In the genomic region with DNA sequence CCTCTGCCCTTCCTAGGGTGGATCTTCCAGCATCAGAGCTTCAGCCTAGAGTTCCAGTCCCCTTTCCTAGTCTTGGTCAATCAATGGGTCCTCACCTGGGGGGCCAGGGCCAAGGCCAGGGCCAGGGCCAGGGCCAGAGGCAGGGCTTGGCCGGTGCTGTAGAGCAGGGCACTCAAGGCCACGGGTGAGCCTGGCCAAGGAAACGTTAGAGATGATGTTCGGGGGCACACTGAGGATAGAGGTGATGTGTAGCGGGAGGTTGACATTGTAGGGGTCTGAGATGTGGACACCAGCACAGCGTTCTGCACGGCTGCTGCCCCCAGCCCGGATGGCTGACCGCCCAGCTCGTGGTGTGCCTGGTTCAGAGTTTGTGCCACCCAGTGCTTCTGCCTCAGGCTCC, we compare ENCODE assay signal across 23 cellular contexts. TPM values are rescaled to one million over a fixed set of nuclear protein-coding genes. Genes with fewer than 3 reads are reported as not detected.
DNase-seq lines count a peak whose midpoint lies in the region; ATAC-seq and TF ChIP-seq lines count a peak whose summit lies in the region.
"Had no signal": no experiment of that assay in that cellular context is flagged by ENCODE, and none has a peak within 500 bp of the region (broad histone marks: within the 10 kb centered on the region; RNA-seq: fewer than 3 reads in every experiment).

No MANE protein-coding gene starts in this region.

- H3K27ac ChIP-seq in IMR-90 (ENCODE audit: insufficient read depth, low read length) = no peak overlapping the region
- no peak overlapping the region for H3K27ac ChIP-seq in neuronal stem cell (replicated peaks; ENCODE audit: low read length)
- H3K27ac ChIP-seq: KMS-11, PC-9, SJSA1 had no signal

- H2AK5ac ChIP-seq in IMR-90 (ENCODE audit: low read depth, low read length) = no peak overlapping the region
- peak overlapping the region; percentile 61 for H2AK5ac ChIP-seq in neuronal stem cell (ENCODE audit: low read depth, low read length)

- H2BK12ac ChIP-seq in neuronal stem cell (ENCODE audit: low read length) = peak overlapping the region; percentile 53

- H3K4me3 ChIP-seq in IMR-90 (ENCODE audit: insufficient read depth, low read depth, low read length) (no peak overlapping the region), neuronal stem cell (ENCODE audit: low read length in 2 of 2) (no peak overlapping the region)
- H3K4me3 ChIP-seq: BLaER1 treated with 17β-estradiol and CSF1 and Interleukin-3, amounts not matched to agents 10 nM and 100 nM; PC-9; SJSA1 had no signal

- TF ChIP-seq POLR2A in IMR-90 (IDR thresholded peaks at IDR 0.05; ENCODE audit: low read depth, low read length) = no peak

- H3K79me1 ChIP-seq in IMR-90 (ENCODE audit: low read depth in 1 of 2, low read length in 2 of 2) (peaks cover 0 to 2% of the 10 kb centered on the region in 2 experiments; a peak in 1 of 4 replicates), neuronal stem cell (ENCODE audit: low read depth, low read length) (no peaks in the 10 kb centered on the region)

- peaks cover 33 to 60% of the 10 kb centered on the region in 2 donors for H3K4me1 Mint-ChIP-seq in natural killer cell
- peaks cover 39 to 46% of the 10 kb centered on the region in 2 donors for H3K4me1 Mint-ChIP-seq in natural killer cell treated with Interleukin-12 subunit alpha and Interleukin-12 subunit beta and Interleukin-15 and Interleukin-18, amount 100 ng/mL, for 72 hours (ENCODE audit: low read depth in 2 of 2)

- H3K27ac Mint-ChIP-seq in natural killer cell = peak overlapping the region; percentile 69 to 71
- H3K27ac Mint-ChIP-seq in natural killer cell treated with Interleukin-12 subunit alpha and Interleukin-12 subunit beta and Interleukin-15 and Interleukin-18, amount 100 ng/mL, for 72 hours = peak overlapping the region in 1 of 2 donors; percentile 64

- no peaks in the 10 kb centered on the region for H3K9me1 ChIP-seq in IMR-90 (ENCODE audit: insufficient read depth, low read length)

- H3K9me3 ChIP-seq in IMR-90 (ENCODE audit: control insufficient read depth, insufficient read depth, low read length) (no peaks in the 10 kb centered on the region), neuronal stem cell (replicated peaks in 1 of 2; ENCODE audit: control insufficient read depth in 2 of 2, insufficient read depth in 1 of 2, low read depth in 1 of 2, low read length in 2 of 2) (peaks cover 14 to 32% of the 10 kb centered on the region in 2 donors)
- H3K9me3 ChIP-seq: SJSA1 had no signal

- no peaks in the 10 kb centered on the region for H3K9me3 Mint-ChIP-seq in natural killer cell
- no peaks in the 10 kb centered on the region for H3K9me3 Mint-ChIP-seq in natural killer cell treated with Interleukin-12 subunit alpha and Interleukin-12 subunit beta and Interleukin-15 and Interleukin-18, amount 100 ng/mL, for 72 hours
- H3K9me3 Mint-ChIP-seq: CD8-positive, alpha-beta memory T cell had no signal

- intact Hi-C loops in natural killer cell (cut with micrococcal nuclease) = no loop called here
- intact Hi-C loops in IMR-90 (cut with micrococcal nuclease) = no loop called here

- TF ChIP-seq CTCF in natural killer cell (IDR thresholded peaks at IDR 0.05) (no peak), IMR-90 (conservative IDR thresholded peaks at IDR 0.05; ENCODE audit: low read depth, low read length) (no peak)

- no peak overlapping the region for H2AK9ac ChIP-seq in IMR-90 (replicated peaks; ENCODE audit: low read depth, low read length, poor library complexity)

- H3K4ac ChIP-seq in IMR-90 (ENCODE audit: low read depth, low read length) (no peak overlapping the region), neuronal stem cell (ENCODE audit: low read length) (no peak overlapping the region)

- no peak overlapping the region for H2BK120ac ChIP-seq in IMR-90 (ENCODE audit: low read depth, low read length)
- no peak overlapping the region for H2BK120ac ChIP-seq in neuronal stem cell (ENCODE audit: low read depth, low read length)

- H3K9ac ChIP-seq in IMR-90 (ENCODE audit: low read depth, low read length) = no peak overlapping the region
- H3K9ac ChIP-seq in neuronal stem cell (ENCODE audit: low read depth, low read length, poor library complexity) = no peak overlapping the region
- H3K9ac ChIP-seq: KMS-11 had no signal

- no peak overlapping the region for H2BK15ac ChIP-seq in IMR-90 (ENCODE audit: low read depth, low read length)
- H2BK15ac ChIP-seq in neuronal stem cell (ENCODE audit: low read length) = no peak overlapping the region

- H3K4me1 ChIP-seq in IMR-90 (ENCODE audit: control insufficient read depth, insufficient read depth, low read length) (no peaks in the 10 kb centered on the region), neuronal stem cell (ENCODE audit: control insufficient read depth in 2 of 2, insufficient read depth in 1 of 2, low read depth in 1 of 2, low read length in 2 of 2) (no peaks in the 10 kb centered on the region)
- H3K4me1 ChIP-seq: SJSA1 had no signal

- H4K8ac ChIP-seq in IMR-90 (ENCODE audit: low read depth in 2 of 2, low read length in 2 of 2) (no peak overlapping the region), neuronal stem cell (ENCODE audit: low read depth, low read length) (no peak overlapping the region)

- H3K56ac ChIP-seq in IMR-90 (ENCODE audit: extremely low read depth, insufficient read depth, low read length) = no peak overlapping the region

- H3K36me3 Mint-ChIP-seq in natural killer cell = peaks cover 15% of the 10 kb centered on the region
- H3K36me3 Mint-ChIP-seq in natural killer cell treated with Interleukin-12 subunit alpha and Interleukin-12 subunit beta and Interleukin-15 and Interleukin-18, amount 100 ng/mL, for 72 hours = peaks cover 34% of the 10 kb centered on the region

- H3K4me3 Mint-ChIP-seq in natural killer cell = no peak overlapping the region
- H3K4me3 Mint-ChIP-seq in natural killer cell treated with Interleukin-12 subunit alpha and Interleukin-12 subunit beta and Interleukin-15 and Interleukin-18, amount 100 ng/mL, for 72 hours = no peak overlapping the region

- H2AFZ ChIP-seq in IMR-90 (replicated peaks; ENCODE audit: low read length, poor library complexity) = peak overlapping the region; percentile 19
- no peak overlapping the region for H2AFZ ChIP-seq in neuronal stem cell (ENCODE audit: low read length)
- H2AFZ ChIP-seq: PC-9 had no signal

- dilution Hi-C loops in IMR-90 (cut with HindIII; ENCODE audit: low sequenced_read_pairs, unreplicated experiment) = no loop called here

- H3K18ac ChIP-seq in IMR-90 (ENCODE audit: low read depth, low read length) (no peak overlapping the region), neuronal stem cell (ENCODE audit: low read length) (no peak overlapping the region)

- no peak overlapping the region for H2BK20ac ChIP-seq in IMR-90 (ENCODE audit: low read depth, low read length)

- H3K27me3 ChIP-seq in IMR-90 (ENCODE audit: control insufficient read depth, insufficient read depth, low read length) (no peaks in the 10 kb centered on the region), neuronal stem cell (ENCODE audit: control insufficient read depth in 3 of 3, insufficient read depth in 3 of 3, low read depth in 1 of 3, low read length in 3 of 3) (peaks cover 0 to 2% (median 0%) of the 10 kb centered on the region in 3 experiments)
- H3K27me3 ChIP-seq: BLaER1 treated with 17β-estradiol and CSF1 and Interleukin-3, amounts not matched to agents 10 nM and 100 nM; SJSA1 had no signal

- no peak for DNase-seq in natural killer cell
- DNase-seq in natural killer cell treated with Interleukin-12 subunit alpha and Interleukin-12 subunit beta and Interleukin-15 and Interleukin-18, amount 100 ng/mL, for 72 hours (ENCODE audit: low spot score) = no peak
- no peak for DNase-seq in IMR-90
- DNase-seq in neuronal stem cell (ENCODE audit: low spot score) = no peak
- DNase-seq: CD8-positive, alpha-beta memory T cell; DMS79 treated with DMSO at 0.1 percent for 48 hours; GF-D8; NCI-H2029; NCI-H446 treated with DMSO at 0.1 percent for 48 hours; NCI-H526; PC-9; Right ventricle myocardium superior had no signal

- BruUV-seq in IMR-90 (replicated peaks; lab: Mats Ljungman, UMichigan) = no TSS peak

- in situ Hi-C loops in IMR-90 (cut with MboI; ENCODE audit: low sequenced_read_pairs) = no loop called here

- POLR2A ChIA-PET in IMR-90 (lab: Charles Lee; ENCODE audit: unreplicated experiment) = no interaction called here

- no peak overlapping the region for H3K23ac ChIP-seq in IMR-90 (ENCODE audit: low read depth, low read length)
- H3K23ac ChIP-seq in neuronal stem cell (ENCODE audit: low read depth, low read length, poor library complexity) = peak overlapping the region; percentile 47

- CTCF ChIA-PET in IMR-90 (lab: Yijun Ruan, JAX) = no interaction called here

- H3K36me3 ChIP-seq in IMR-90 (ENCODE audit: control insufficient read depth, insufficient read depth, low read length) (no peaks in the 10 kb centered on the region), neuronal stem cell (replicated peaks in 1 of 2; ENCODE audit: control insufficient read depth in 2 of 2, insufficient read depth in 2 of 2, low read length in 2 of 2) (no peaks in the 10 kb centered on the region)
- H3K36me3 ChIP-seq: SJSA1 had no signal

- no peak for TF ChIP-seq RAD21 in IMR-90 (IDR thresholded peaks at IDR 0.05; ENCODE audit: low read length)

- ATAC-seq in natural killer cell (no peak), IMR-90 (ENCODE audit: low read depth) (no peak), GM21825 (IDR thresholded peaks at IDR 0.05; ENCODE audit: unreplicated experiment) (no peak), HG02759 (IDR thresholded peaks at IDR 0.05; ENCODE audit: unreplicated experiment) (no peak), HG02852 (IDR thresholded peaks at IDR 0.05; ENCODE audit: unreplicated experiment) (no peak)
- ATAC-seq in natural killer cell treated with Interleukin-12 subunit alpha and Interleukin-12 subunit beta and Interleukin-15 and Interleukin-18, amount 100 ng/mL, for 72 hours = no peak
- ATAC-seq: HCT116 had no signal

- H3K4me2 ChIP-seq in IMR-90 (ENCODE audit: low read depth, low read length) (no peak overlapping the region), neuronal stem cell (ENCODE audit: insufficient read depth, low read length, poor library complexity, severe bottlenecking) (no peak overlapping the region)
- H3K4me2 ChIP-seq: KMS-11, PC-9 had no signal

- no peaks in the 10 kb centered on the region for H4K20me1 ChIP-seq in IMR-90 (ENCODE audit: insufficient read depth, low read length)

- H4K5ac ChIP-seq in IMR-90 (ENCODE audit: low read depth, low read length) = no peak overlapping the region

- 100% methylated on average over 2 of the region's 10 CpGs; no CpG with 5 or more reads in 1 of the 2 experiments for WGBS in IMR-90 (ENCODE audit: extremely low coverage in 2 of 2, insufficient read length in 1 of 2), 2 experiments
- no CpG with 5 or more reads among the region's 10 CpGs for WGBS in neuronal stem cell (ENCODE audit: extremely low coverage in 2 of 2, insufficient read length in 2 of 2, insufficient replicate concordance in 1 of 2), 2 donors

- H4K91ac ChIP-seq in IMR-90 (ENCODE audit: insufficient read depth, low read depth, low read length) (no peak overlapping the region), neuronal stem cell (ENCODE audit: low read depth, low read length, poor library complexity) (no peak overlapping the region)

- no peaks in the 10 kb centered on the region for H3K27me3 Mint-ChIP-seq in natural killer cell (ENCODE audit: low read depth in 2 of 2)
- H3K27me3 Mint-ChIP-seq in natural killer cell treated with Interleukin-12 subunit alpha and Interleukin-12 subunit beta and Interleukin-15 and Interleukin-18, amount 100 ng/mL, for 72 hours = no peaks in the 10 kb centered on the region
- H3K27me3 Mint-ChIP-seq: CD8-positive, alpha-beta memory T cell had no signal

- H2BK5ac ChIP-seq in IMR-90 (ENCODE audit: low read depth, low read length, poor library complexity, severe bottlenecking) = no peak overlapping the region
- no peak overlapping the region for H2BK5ac ChIP-seq in neuronal stem cell (ENCODE audit: low read length)

- no peak overlapping the region for H3K14ac ChIP-seq in IMR-90 (replicated peaks; ENCODE audit: low read depth, low read length)
- H3K14ac ChIP-seq in neuronal stem cell (ENCODE audit: low read length) = no peak overlapping the region

RNA-seq across cellular contexts. Expression of a gene that starts 5.4 kb away (rescaled TPM):
- 100 to 1,000 TPM; 113 to 121 (median 114) TPM for total RNA-seq in natural killer cell
- total RNA-seq in natural killer cell treated with Interleukin-12 subunit alpha and Interleukin-12 subunit beta and Interleukin-15 and Interleukin-18, amount 100 ng/mL, for 72 hours = 10 to 100 TPM; 72.2 to 77.4 TPM
- 62.2 and 78.9 TPM in 2 replicates for total RNA-seq in IMR-90 (2012; rRNA removed)
- 34.6 and 37.1 TPM in 2 replicates for polyA plus RNA-seq in IMR-90 (2012; rRNA removed)
- polyA plus RNA-seq in IMR-90 (2012; cell fraction: cytosol; rRNA removed) = 14.0 and 18.6 TPM in 2 replicates
- 122 and 130 TPM in 2 replicates for polyA plus RNA-seq in IMR-90 (2012; cell fraction: nucleus; rRNA removed; ENCODE audit: low replicate concordance)
- 37.4 TPM for polyA plus RNA-seq in neuronal stem cell (2013, experiment 1 of 2)
- 35.9 TPM for polyA plus RNA-seq in neuronal stem cell (2013, experiment 2 of 2)

RNA-seq across cellular contexts. Expression of a gene that starts 12.5 kb away (rescaled TPM):
- total RNA-seq in natural killer cell (10 to 100 TPM; 31.8 to 36.3 (median 34.3) TPM), IMR-90 (2012; rRNA removed) (not detected in 2 replicates)
- 10 to 100 TPM; 10.5 to 47.2 TPM for total RNA-seq in natural killer cell treated with Interleukin-12 subunit alpha and Interleukin-12 subunit beta and Interleukin-15 and Interleukin-18, amount 100 ng/mL, for 72 hours
- polyA plus RNA-seq in IMR-90 (2012; rRNA removed) = 0.21 TPM in 1 of 2 replicates, not detected in the other
- polyA plus RNA-seq in IMR-90 (2012; cell fraction: cytosol; rRNA removed) = 0.49 TPM in 1 of 2 replicates, not detected in the other
- 0.25 and 0.46 TPM in 2 replicates for polyA plus RNA-seq in IMR-90 (2012; cell fraction: nucleus; rRNA removed; ENCODE audit: low replicate concordance)
- 49.5 TPM for polyA plus RNA-seq in neuronal stem cell (2013, experiment 1 of 2)
- polyA plus RNA-seq in neuronal stem cell (2013, experiment 2 of 2) = 50.2 TPM
- total RNA-seq: H4, HT1080 had no signal

RNA-seq across cellular contexts. Expression of a gene that starts 18.5 kb away (rescaled TPM):
- 100 to 1,000 TPM; 246 to 310 (median 272) TPM for total RNA-seq in natural killer cell
- 100 to 1,000 TPM; 217 to 250 TPM for total RNA-seq in natural killer cell treated with Interleukin-12 subunit alpha and Interleukin-12 subunit beta and Interleukin-15 and Interleukin-18, amount 100 ng/mL, for 72 hours
- total RNA-seq in IMR-90 (2012; rRNA removed) = not detected in 2 replicates
- 0.02 and 0.03 TPM in 2 replicates for polyA plus RNA-seq in IMR-90 (2012; rRNA removed)
- not detected in 2 replicates for polyA plus RNA-seq in IMR-90 (2012; cell fraction: cytosol; rRNA removed)
- 0.05 TPM in 1 of 2 replicates, not detected in the other for polyA plus RNA-seq in IMR-90 (2012; cell fraction: nucleus; rRNA removed; ENCODE audit: low replicate concordance)
- 0.11 TPM for polyA plus RNA-seq in neuronal stem cell (2013, experiment 1 of 2)
- 0.04 TPM for polyA plus RNA-seq in neuronal stem cell (2013, experiment 2 of 2)
- total RNA-seq: RPMI7951, SJSA1 had no signal
- polyA plus RNA-seq: AG04450 had no signal

RNA-seq across cellular contexts. Expression of a gene that starts 30.3 kb away (rescaled TPM):
- total RNA-seq in natural killer cell (10 to 100 TPM; 27.8 to 34.6 (median 30.2) TPM), IMR-90 (2012; rRNA removed) (0.83 and 2.2 TPM in 2 replicates)
- total RNA-seq in natural killer cell treated with Interleukin-12 subunit alpha and Interleukin-12 subunit beta and Interleukin-15 and Interleukin-18, amount 100 ng/mL, for 72 hours = 10 to 100 TPM; 11.0 to 25.9 TPM
- polyA plus RNA-seq in IMR-90 (2012; rRNA removed) = 0.47 and 0.79 TPM in 2 replicates
- polyA plus RNA-seq in IMR-90 (2012; cell fraction: cytosol; rRNA removed) = 0.78 and 2.0 TPM in 2 replicates
- 0.44 and 0.60 TPM in 2 replicates for polyA plus RNA-seq in IMR-90 (2012; cell fraction: nucleus; rRNA removed; ENCODE audit: low replicate concordance)
- 15.6 TPM for polyA plus RNA-seq in neuronal stem cell (2013, experiment 1 of 2)
- polyA plus RNA-seq in neuronal stem cell (2013, experiment 2 of 2) = 16.1 TPM

RNA-seq across cellular contexts. Expression of a gene that starts 38.1 kb away (rescaled TPM):
- total RNA-seq in natural killer cell = under 1 TPM in 2 of 3 donors, not detected in 1; 0.07 to 0.09 TPM
- not detected for total RNA-seq in natural killer cell treated with Interleukin-12 subunit alpha and Interleukin-12 subunit beta and Interleukin-15 and Interleukin-18, amount 100 ng/mL, for 72 hours
- under 0.01 and 0.18 TPM in 2 replicates for total RNA-seq in IMR-90 (2012; rRNA removed)
- 0.13 and 0.24 TPM in 2 replicates for polyA plus RNA-seq in IMR-90 (2012; rRNA removed)
- polyA plus RNA-seq in IMR-90 (2012; cell fraction: cytosol; rRNA removed) = 0.02 and 0.20 TPM in 2 replicates
- polyA plus RNA-seq in IMR-90 (2012; cell fraction: nucleus; rRNA removed; ENCODE audit: low replicate concordance) = 0.18 and 0.58 TPM in 2 replicates
- 0.13 TPM for polyA plus RNA-seq in neuronal stem cell (2013, experiment 1 of 2)
- polyA plus RNA-seq in neuronal stem cell (2013, experiment 2 of 2) = 0.10 TPM
- total RNA-seq: Right ventricle myocardium superior, RPMI7951 had no signal
- polyA plus RNA-seq: CD8-positive, alpha-beta memory T cell had no signal

Comparison
In these comparisons a context has a peak if more than half of its experiments do, and no peak if none do; other contexts are left out.
1. RNA of a gene that starts 18.5 kb away (total RNA-seq): 246 to 310 TPM in natural killer cell and 217 to 250 TPM in natural killer cell treated with Interleukin-12 subunit alpha and Interleukin-12 subunit beta and Interleukin-15 and Interleukin-18, amount 100 ng/mL, for 72 hours; not detected in IMR-90; every median in the first group is over 100 times any median in the second.